15 cellular contexts compared by ENCODE assay signal in the genomic region with DNA sequence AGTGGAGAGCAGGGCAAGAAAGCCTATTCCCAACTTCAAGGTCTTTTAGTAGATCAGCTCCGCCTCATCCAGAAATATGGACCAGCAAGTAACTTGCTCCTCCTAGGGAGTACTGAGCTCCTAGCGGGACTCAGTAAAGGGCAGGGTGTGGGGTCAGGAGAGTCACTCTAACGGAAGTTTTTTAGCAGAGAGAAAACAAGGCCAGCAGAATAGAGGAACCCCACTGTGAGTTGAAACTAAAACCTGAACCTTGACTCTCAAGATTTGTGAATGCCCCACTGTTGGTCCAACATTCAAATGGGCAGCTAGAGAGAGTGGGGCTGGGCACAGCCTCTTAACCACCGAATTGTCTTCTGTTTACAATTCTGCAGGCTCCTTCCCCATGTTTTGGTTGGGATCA.
DNase-seq lines count a peak whose midpoint lies in the region; ATAC-seq, FAIRE-seq and TF ChIP-seq lines count a peak whose summit lies in the region.
"Had no signal": no experiment of that assay in that cellular context is flagged by ENCODE, and none has a peak within 500 bp of the region (broad histone marks: within the 10 kb centered on the region; RNA-seq: fewer than 3 reads in every experiment).

No MANE protein-coding gene starts in this region.

- no peak overlapping the region for H3K27ac ChIP-seq in dorsolateral prefrontal cortex
- H3K27ac ChIP-seq: breast epithelium, prostate gland, upper lobe of right lung had no signal

- H3K4me3 Mint-ChIP-seq in activated naive CD4-positive, alpha-beta T cell treated with anti-CD3 and anti-CD28 coated beads, Interleukin-2, amount 10 ng/mL, durations not matched to agents 7 days and 5 days: no peak overlapping the region
- peak overlapping the region; percentile 73 for H3K4me3 Mint-ChIP-seq in stimulated activated memory B cell treated with anti-CD40 and anti-IgM and Interleukin-4, amounts not matched to agents 10 μg/mL and 1 μg/mL and 100 μg/mL, for 72 hours
- H3K4me3 Mint-ChIP-seq: H9 had no signal

- peaks cover 2% of the 10 kb centered on the region for H3K36me3 Mint-ChIP-seq in activated naive CD4-positive, alpha-beta T cell treated with anti-CD3 and anti-CD28 coated beads, Interleukin-2, amount 10 ng/mL, durations not matched to agents 7 days and 5 days
- H3K36me3 Mint-ChIP-seq in stimulated activated memory B cell treated with anti-CD40 and anti-IgM and Interleukin-4, amounts not matched to agents 10 μg/mL and 1 μg/mL and 100 μg/mL, for 72 hours: peaks cover 25% of the 10 kb centered on the region

- H3K9me3 Mint-ChIP-seq in activated naive CD4-positive, alpha-beta T cell treated with anti-CD3 and anti-CD28 coated beads, Interleukin-2, amount 10 ng/mL, durations not matched to agents 7 days and 5 days: no peaks in the 10 kb centered on the region
- no peaks in the 10 kb centered on the region for H3K9me3 Mint-ChIP-seq in stimulated activated memory B cell treated with anti-CD40 and anti-IgM and Interleukin-4, amounts not matched to agents 10 μg/mL and 1 μg/mL and 100 μg/mL, for 72 hours

- no peak for FAIRE-seq in D721Med (lab: Jason Lieb, UNC)
- FAIRE-seq: A204.1 had no signal

- intact Hi-C loops in dorsolateral prefrontal cortex (cut with DNase I): no loop called here

- H3K27me3 Mint-ChIP-seq in activated naive CD4-positive, alpha-beta T cell treated with anti-CD3 and anti-CD28 coated beads, Interleukin-2, amount 10 ng/mL, durations not matched to agents 7 days and 5 days: no peaks in the 10 kb centered on the region
- H3K27me3 Mint-ChIP-seq in stimulated activated memory B cell treated with anti-CD40 and anti-IgM and Interleukin-4, amounts not matched to agents 10 μg/mL and 1 μg/mL and 100 μg/mL, for 72 hours: no peaks in the 10 kb centered on the region

- no peak for DNase-seq in activated naive CD4-positive, alpha-beta T cell treated with anti-CD3 and anti-CD28 coated beads, Interleukin-2, amount 10 ng/mL, durations not matched to agents 7 days and 5 days
- DNase-seq in activated naive CD4-positive, alpha-beta T cell treated with anti-CD3 and anti-CD28 coated beads, Interleukin-2, amount 50 U/mL, for 16 hours: no peak
- DNase-seq in D721Med (ENCODE audit: insufficient read length, low spot score) (no peak), NCI-H226 (no peak), dorsolateral prefrontal cortex (no peak)
- DNase-seq: H9, left cardiac atrium, NCI-H526, upper lobe of right lung had no signal

- no peaks in the 10 kb centered on the region for H3K27me3 ChIP-seq in dorsolateral prefrontal cortex
- H3K27me3 ChIP-seq: breast epithelium, upper lobe of right lung had no signal

- H3K27ac Mint-ChIP-seq in activated naive CD4-positive, alpha-beta T cell treated with anti-CD3 and anti-CD28 coated beads, Interleukin-2, amount 10 ng/mL, durations not matched to agents 7 days and 5 days: peak overlapping the region; percentile 86
- H3K27ac Mint-ChIP-seq in stimulated activated memory B cell treated with anti-CD40 and anti-IgM and Interleukin-4, amounts not matched to agents 10 μg/mL and 1 μg/mL and 100 μg/mL, for 72 hours: peak overlapping the region; percentile 98
- H3K27ac Mint-ChIP-seq: H9 had no signal

- H3K4me1 Mint-ChIP-seq in activated naive CD4-positive, alpha-beta T cell treated with anti-CD3 and anti-CD28 coated beads, Interleukin-2, amount 10 ng/mL, durations not matched to agents 7 days and 5 days: peaks cover 27% of the 10 kb centered on the region
- H3K4me1 Mint-ChIP-seq in stimulated activated memory B cell treated with anti-CD40 and anti-IgM and Interleukin-4, amounts not matched to agents 10 μg/mL and 1 μg/mL and 100 μg/mL, for 72 hours: peaks cover 36% of the 10 kb centered on the region

- no peak overlapping the region for H3K4me3 ChIP-seq in dorsolateral prefrontal cortex
- H3K4me3 ChIP-seq: breast epithelium, prostate gland, upper lobe of right lung had no signal

- TF ChIP-seq CTCF in D721Med (IDR thresholded peaks at IDR 0.05; ENCODE audit: insufficient read depth, missing control alignments): no peak
- TF ChIP-seq CTCF in dorsolateral prefrontal cortex (IDR thresholded peaks at IDR 0.05 in 54 of 56, conservative IDR thresholded peaks at IDR 0.05 in 2 of 56; ENCODE audit: low read depth in 1 of 56, partially characterized antibody in 56 of 56): no peak

- CTCF ChIA-PET in activated naive CD4-positive, alpha-beta T cell treated with anti-CD3 and anti-CD28 coated beads, Interleukin-2, amount 10 ng/mL, durations not matched to agents 7 days and 5 days (lab: Charles Lee): interaction anchor here (1.1 to 1.6 kb wide), 2 partner anchors 17 to 35 kb away, joined by 3 to 6 read pairs; no protein-coding TSS in a partner anchor

- ATAC-seq in HG02610 (IDR thresholded peaks at IDR 0.05; ENCODE audit: unreplicated experiment): peak; percentile 33
- peak; percentile 45 for ATAC-seq in HG03520 (IDR thresholded peaks at IDR 0.05; ENCODE audit: unreplicated experiment)
- ATAC-seq in stimulated activated memory B cell treated with anti-CD40 and anti-IgM and Interleukin-4, amounts not matched to agents 10 μg/mL and 1 μg/mL and 100 μg/mL, for 72 hours: peak; percentile 78
- ATAC-seq: left cardiac atrium, upper lobe of right lung had no signal
